Comparison of ENCODE assay signal across 10 cellular contexts in genomic region chr7:73681031-73681430, GRCh38. TPM values are rescaled to one million over a fixed set of nuclear protein-coding genes. Genes with fewer than 3 reads are reported as not detected.
DNase-seq lines count a peak whose midpoint lies in the region; ATAC-seq and TF ChIP-seq lines count a peak whose summit lies in the region.
"Had no signal": no experiment of that assay in that cellular context is flagged by ENCODE, and none has a peak within 500 bp of the region (broad histone marks: within the 10 kb centered on the region; RNA-seq: fewer than 3 reads in every experiment).

No MANE protein-coding gene starts in this region.

- peaks cover 0 to 18% of the 10 kb centered on the region in 2 donors for H3K36me3 ChIP-seq in psoas muscle (ENCODE audit: insufficient read depth in 1 of 2, low read depth in 1 of 2)

- no peak for DNase-seq in activated CD4-positive, alpha-beta T cell treated with anti-CD3 and anti-CD28 coated beads, Interleukin-2, amount 10 ng/mL, durations not matched to agents 24 days and 14 days
- no peak for DNase-seq in activated CD4-positive, alpha-beta T cell treated with anti-CD3 and anti-CD28 coated beads, Interleukin-2, amount 50 U/mL, for 1 hour
- DNase-seq in RPMI7951 (ENCODE audit: low read depth) (peak; percentile 49), epithelial cell of esophagus (ENCODE audit: low read depth) (peak; percentile 72), psoas muscle (no peak), NCI-H2227 treated with DMSO at 0.1 percent for 48 hours (lab: John Stamatoyannopoulos, UW) (no peak), amniotic stem cell (lab: John Stamatoyannopoulos, UW) (no peak)
- no peak for DNase-seq in stimulated activated CD4-positive, alpha-beta T cell treated with anti-CD3 and anti-CD28 coated beads, Interleukin-2, amount 100 ng/mL, for 24 hours
- DNase-seq: HCEC 1CT had no signal

- 68 to 77% (median 70%) methylated on average over 8 of the region's 8 CpGs for WGBS in psoas muscle, 3 donors

- ATAC-seq in psoas muscle: peak in 2 of 4 donors; percentile 23 to 39

- peaks cover 25% of the 10 kb centered on the region for H3K4me1 ChIP-seq in psoas muscle

- no peaks in the 10 kb centered on the region for H3K9me3 ChIP-seq in psoas muscle

- peak overlapping the region; percentile 29 for H3K27ac Mint-ChIP-seq in activated CD4-positive, alpha-beta T cell treated with anti-CD3 and anti-CD28 coated beads, Interleukin-2, amount 10 ng/mL, durations not matched to agents 24 days and 14 days

- H3K4me3 ChIP-seq in epithelial cell of esophagus (ENCODE audit: low read length): peak overlapping the region; percentile 0
- peak overlapping the region; percentile 94 for H3K4me3 ChIP-seq in psoas muscle

- TF ChIP-seq CTCF in epithelial cell of esophagus (IDR thresholded peaks at IDR 0.05; ENCODE audit: insufficient read depth, low read depth, low read length, missing control alignments) (no peak), psoas muscle (IDR thresholded peaks at IDR 0.05) (no peak)

- peaks cover 21% of the 10 kb centered on the region for H3K4me1 Mint-ChIP-seq in activated CD4-positive, alpha-beta T cell treated with anti-CD3 and anti-CD28 coated beads, Interleukin-2, amount 10 ng/mL, durations not matched to agents 24 days and 14 days

- H3K9me3 Mint-ChIP-seq in activated CD4-positive, alpha-beta T cell treated with anti-CD3 and anti-CD28 coated beads, Interleukin-2, amount 10 ng/mL, durations not matched to agents 24 days and 14 days: no peaks in the 10 kb centered on the region

- peak overlapping the region; percentile 36 for H3K27ac ChIP-seq in psoas muscle

- H3K4me3 Mint-ChIP-seq in activated CD4-positive, alpha-beta T cell treated with anti-CD3 and anti-CD28 coated beads, Interleukin-2, amount 10 ng/mL, durations not matched to agents 24 days and 14 days: peak overlapping the region; percentile 96

- H3K27me3 ChIP-seq in psoas muscle (ENCODE audit: insufficient read depth in 3 of 3, low read length in 2 of 3): no peaks in the 10 kb centered on the region

- peaks cover 32% of the 10 kb centered on the region for H3K36me3 Mint-ChIP-seq in activated CD4-positive, alpha-beta T cell treated with anti-CD3 and anti-CD28 coated beads, Interleukin-2, amount 10 ng/mL, durations not matched to agents 24 days and 14 days (ENCODE audit: low read depth)

- no peaks in the 10 kb centered on the region for H3K27me3 Mint-ChIP-seq in activated CD4-positive, alpha-beta T cell treated with anti-CD3 and anti-CD28 coated beads, Interleukin-2, amount 10 ng/mL, durations not matched to agents 24 days and 14 days

- intact Hi-C loops in activated CD4-positive, alpha-beta T cell treated with anti-CD3 and anti-CD28 coated beads, Interleukin-2, amount 10 ng/mL, durations not matched to agents 24 days and 14 days (cut with micrococcal nuclease): no loop called here
- intact Hi-C loops in psoas muscle (cut with DNase I): loop anchor here in 1 of 2 donors (5.0 kb wide), 1 partner anchor 36 kb away; the partner anchor contains the start of gene STX1A

RNA-seq across cellular contexts. Expression of gene DNAJC30, which starts 2.2 kb away (rescaled TPM):
- 9.4 and 10.9 TPM in 2 replicates for total RNA-seq in activated CD4-positive, alpha-beta T cell treated with anti-CD3 and anti-CD28 coated beads, Interleukin-2, amount 10 ng/mL, durations not matched to agents 24 days and 14 days
- total RNA-seq in RPMI7951 (2014; rRNA removed; shearing (Covaris generic)): 2.3 and 2.5 TPM in 2 replicates
- total RNA-seq in psoas muscle: 10 to 100 TPM in 2 of 4 donors, 1 to 10 TPM in 2; 8.7 to 13.9 (median 10.6) TPM
- 1 to 10 TPM; 4.3 to 9.8 (median 8.3) TPM for polyA plus RNA-seq in psoas muscle

RNA-seq across cellular contexts. Expression of gene BUD23, which starts 2.4 kb away (rescaled TPM):
- total RNA-seq in activated CD4-positive, alpha-beta T cell treated with anti-CD3 and anti-CD28 coated beads, Interleukin-2, amount 10 ng/mL, durations not matched to agents 24 days and 14 days: 133 TPM in 2 replicates
- total RNA-seq in RPMI7951 (2014; rRNA removed; shearing (Covaris generic)): 54.5 and 55.3 TPM in 2 replicates
- total RNA-seq in psoas muscle: 10 to 100 TPM; 50.4 to 96.2 (median 83.4) TPM
- polyA plus RNA-seq in psoas muscle: 100 to 1,000 TPM; 106 to 155 (median 149) TPM

RNA-seq across cellular contexts. Expression of gene VPS37D, which starts 13.4 kb away (rescaled TPM):
- 0.40 and 0.47 TPM in 2 replicates for total RNA-seq in activated CD4-positive, alpha-beta T cell treated with anti-CD3 and anti-CD28 coated beads, Interleukin-2, amount 10 ng/mL, durations not matched to agents 24 days and 14 days
- 2.0 and 2.1 TPM in 2 replicates for total RNA-seq in RPMI7951 (2014; rRNA removed; shearing (Covaris generic))
- total RNA-seq in psoas muscle: 1 to 10 TPM in 1 of 4 donors, under 1 TPM in 3; 0.18 to 1.1 (median 0.72) TPM
- polyA plus RNA-seq in psoas muscle: under 1 TPM; 0.29 to 0.72 (median 0.42) TPM

RNA-seq across cellular contexts. Expression of gene STX1A, which starts 38.4 kb away (rescaled TPM):
- total RNA-seq in activated CD4-positive, alpha-beta T cell treated with anti-CD3 and anti-CD28 coated beads, Interleukin-2, amount 10 ng/mL, durations not matched to agents 24 days and 14 days: 19.0 and 19.4 TPM in 2 replicates
- 36.4 and 45.6 TPM in 2 replicates for total RNA-seq in RPMI7951 (2014; rRNA removed; shearing (Covaris generic))
- 1 to 10 TPM; 1.9 to 3.6 (median 2.6) TPM for total RNA-seq in psoas muscle
- polyA plus RNA-seq in psoas muscle: 1 to 10 TPM; 2.3 to 5.4 (median 4.2) TPM

RNA-seq across cellular contexts. Expression of gene MLXIPL, which starts 56.7 kb away (rescaled TPM):
- total RNA-seq in activated CD4-positive, alpha-beta T cell treated with anti-CD3 and anti-CD28 coated beads, Interleukin-2, amount 10 ng/mL, durations not matched to agents 24 days and 14 days: not detected in 2 replicates
- total RNA-seq in RPMI7951 (2014; rRNA removed; shearing (Covaris generic)): not detected in 2 replicates
- total RNA-seq in psoas muscle: 10 to 100 TPM; 16.3 to 65.2 (median 27.6) TPM
- 10 to 100 TPM; 11.1 to 43.6 (median 14.1) TPM for polyA plus RNA-seq in psoas muscle
- polyA plus RNA-seq: AG04450 had no signal

Comparison
In these comparisons a context has a peak if more than half of its experiments do, and no peak if none do; other contexts are left out.
1. DNase-seq: peak in RPMI7951 (single experiment) and epithelial cell of esophagus (single experiment); none in activated CD4-positive, alpha-beta T cell treated with anti-CD3 and anti-CD28 coated beads, Interleukin-2, amount 10 ng/mL, durations not matched to agents 24 days and 14 days (single experiment), activated CD4-positive, alpha-beta T cell treated with anti-CD3 and anti-CD28 coated beads, Interleukin-2, amount 50 U/mL, for 1 hour (single experiment), psoas muscle (0 of 2), NCI-H2227 treated with DMSO at 0.1 percent for 48 hours (single experiment), amniotic stem cell (single experiment) and stimulated activated CD4-positive, alpha-beta T cell treated with anti-CD3 and anti-CD28 coated beads, Interleukin-2, amount 100 ng/mL, for 24 hours (0 of 2).